16 cellular contexts compared by ENCODE assay signal in the genomic region with DNA sequence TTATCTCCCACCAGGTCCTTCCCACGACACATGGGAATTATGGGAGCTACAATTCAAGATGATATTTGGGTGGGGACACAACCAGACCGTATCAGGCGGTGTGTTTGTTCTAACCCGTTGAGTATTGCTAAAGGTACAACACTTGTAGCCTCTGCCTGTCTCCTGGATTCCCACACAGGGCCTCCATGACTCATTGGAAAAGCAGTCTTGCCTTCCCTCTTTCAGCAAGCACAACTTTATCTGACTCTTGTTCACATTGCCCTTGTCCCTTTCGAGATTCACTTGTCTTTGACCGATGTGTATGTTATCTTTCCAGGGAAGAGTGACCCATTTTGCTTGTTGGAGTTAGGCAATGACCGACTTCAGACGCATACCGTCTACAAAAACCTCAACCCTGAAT.
"Had no signal": no experiment of that assay in that cellular context is flagged by ENCODE, and none has a peak within 500 bp of the region (broad histone marks: within the 10 kb centered on the region; RNA-seq: fewer than 3 reads in every experiment).

No MANE protein-coding gene starts in this region.

- H3K9me3 Mint-ChIP-seq: activated CD4-positive, alpha-beta T cell treated with anti-CD3 and anti-CD28 coated beads, Interleukin-2, amount 10 ng/mL, durations not matched to agents 24 days and 14 days; activated naive CD4-positive, alpha-beta T cell treated with anti-CD3 and anti-CD28 coated beads for 36 hours; naive thymus-derived CD8-positive, alpha-beta T cell; stimulated activated effector memory CD8-positive, alpha-beta T cell treated with anti-CD3 and anti-CD28 coated beads, Interleukin-12 subunit alpha, Interleukin-12 subunit beta, amount 100 ng/mL, for 72 hours; WTC11 had no signal

- H3K27ac Mint-ChIP-seq: activated CD4-positive, alpha-beta T cell treated with anti-CD3 and anti-CD28 coated beads, Interleukin-2, amount 10 ng/mL, durations not matched to agents 24 days and 14 days; activated naive CD4-positive, alpha-beta T cell treated with anti-CD3 and anti-CD28 coated beads for 36 hours had no signal

- DNase-seq: activated CD4-positive, alpha-beta T cell treated with anti-CD3 and anti-CD28 coated beads, Interleukin-2, amount 10 ng/mL, durations not matched to agents 24 days and 14 days; activated naive CD4-positive, alpha-beta T cell treated with anti-CD3 and anti-CD28 coated beads for 36 hours; central memory CD4-positive, alpha-beta T cell; cortex of kidney; effector CD8-positive, alpha-beta T cell; hippocampal formation; lower lobe of right lung; naive thymus-derived CD8-positive, alpha-beta T cell; posterior cingulate gyrus; right cardiac atrium; small intestine had no signal

- H3K36me3 ChIP-seq: tibial nerve had no signal

- H3K27me3 Mint-ChIP-seq: activated CD4-positive, alpha-beta T cell treated with anti-CD3 and anti-CD28 coated beads, Interleukin-2, amount 10 ng/mL, durations not matched to agents 24 days and 14 days; naive thymus-derived CD8-positive, alpha-beta T cell had no signal

- H3K4me3 Mint-ChIP-seq: activated CD4-positive, alpha-beta T cell treated with anti-CD3 and anti-CD28 coated beads, Interleukin-2, amount 10 ng/mL, durations not matched to agents 24 days and 14 days; activated naive CD4-positive, alpha-beta T cell treated with anti-CD3 and anti-CD28 coated beads for 36 hours; naive thymus-derived CD8-positive, alpha-beta T cell; stimulated activated effector memory CD8-positive, alpha-beta T cell treated with anti-CD3 and anti-CD28 coated beads, Interleukin-12 subunit alpha, Interleukin-12 subunit beta, amount 100 ng/mL, for 72 hours; WTC11 had no signal

- H3K36me3 Mint-ChIP-seq: WTC11 had no signal

- H3K4me3 ChIP-seq: lower lobe of right lung, tibial nerve had no signal

- H3K27me3 ChIP-seq: neutrophil, tibial nerve had no signal

- H3K27ac ChIP-seq: epithelial cell of prostate, lower lobe of right lung, neutrophil, tibial nerve had no signal

- H3K9me3 ChIP-seq: lower lobe of right lung, neutrophil, tibial nerve had no signal
